Comparison of ENCODE assay signal across 17 cellular contexts in the genomic region with DNA sequence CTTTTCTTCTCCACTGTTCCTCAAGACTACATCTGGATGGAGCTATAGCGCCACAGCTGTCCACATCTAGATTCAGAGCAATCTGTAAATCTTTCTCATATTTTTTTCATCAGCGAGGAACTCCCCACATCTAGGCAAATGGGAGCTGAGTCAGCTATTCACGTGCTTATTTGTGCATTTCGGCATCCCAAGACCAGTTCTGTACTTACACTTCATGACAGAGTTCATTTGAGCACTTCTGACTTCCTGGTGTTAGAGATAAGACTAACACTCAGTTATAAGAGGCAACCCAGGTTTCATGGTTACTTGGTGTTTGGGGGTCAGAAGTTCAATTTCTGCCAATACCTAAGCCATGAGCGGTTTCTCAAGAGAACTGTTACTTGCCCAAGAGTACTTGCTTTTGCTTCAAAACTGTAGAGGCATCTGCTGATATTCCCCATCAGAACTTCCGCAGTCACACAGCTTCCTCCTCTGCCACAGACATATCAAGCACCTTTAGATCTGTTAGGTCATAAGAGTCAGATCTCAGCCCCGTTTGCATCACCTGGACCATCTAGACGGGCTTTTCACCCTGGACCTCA. TPM values are rescaled to one million over a fixed set of nuclear protein-coding genes. Genes with fewer than 3 reads are reported as not detected.
A peak's percentile ranks its signal among the peaks of the same experiment; 100 is the strongest.
DNase-seq lines count a peak whose midpoint lies in the region; ATAC-seq, FAIRE-seq and TF ChIP-seq lines count a peak whose summit lies in the region.
"Had no signal": no experiment of that assay in that cellular context is flagged by ENCODE, and none has a peak within 500 bp of the region (broad histone marks: within the 10 kb centered on the region; RNA-seq: fewer than 3 reads in every experiment).

No MANE protein-coding gene starts in this region.

- H3K27ac ChIP-seq in A549 (no peak overlapping the region), K562 (ENCODE audit: extremely low read depth, low read depth, low read length) (no peak overlapping the region), thyroid gland (no peak overlapping the region)

- H3K36me3 ChIP-seq in K562 (ENCODE audit: control insufficient read depth, insufficient read depth, low read length) (no peaks in the 10 kb centered on the region), thyroid gland (no peaks in the 10 kb centered on the region)

- TF ChIP-seq POLR2A in A549 (IDR thresholded peaks at IDR 0.05; ENCODE audit: low read length) (no peak), K562 (conservative IDR thresholded peaks at IDR 0.05) (no peak), thyroid gland (IDR thresholded peaks at IDR 0.05) (no peak)

- H3K9me1 ChIP-seq in K562 (ENCODE audit: control insufficient read depth, insufficient read depth, low read length): no peaks in the 10 kb centered on the region

- CTCF ChIA-PET in A549 (lab: Yijun Ruan, JAX) (interaction anchor here (1.3 kb wide), 1 partner anchor 25 kb away, joined by 3 read pairs; no protein-coding TSS in a partner anchor), K562 (lab: Yijun Ruan, JAX; ENCODE audit: low intra/inter-chr PET ratio) (no interaction called here)

- no peak for DNase-seq in A549 (ENCODE audit: low read depth in 1 of 2, low spot score in 1 of 2)
- peak; percentile 6 for DNase-seq in MV-4-11 (lab: John Stamatoyannopoulos, UW)
- DNase-seq in K562 (ENCODE audit: extremely low read depth in 1 of 4, low spot score in 3 of 4): peak in 1 of 4 experiments; percentile 50
- peak; percentile 15 for DNase-seq in iris pigment epithelial cell (ENCODE audit: low read depth)
- DNase-seq in thyroid gland: no peak
- no peak for DNase-seq in kidney tubule cell (ENCODE audit: low spot score)
- DNase-seq: AML-193, HCEC 1CT, KBM-7, NCI-H1092, NCI-H748 treated with DMSO at 0.1 percent for 48 hours, Right ventricle myocardium superior had no signal

- H3K4me3 ChIP-seq in A549: no peak overlapping the region
- no peak overlapping the region for H3K4me3 ChIP-seq in K562
- no peak overlapping the region for H3K4me3 ChIP-seq in thyroid gland (replicated peaks in 1 of 3)

- WGBS in A549 (ENCODE audit: missing lambda C conversion rate): 31% methylated on average over 8 of the region's 8 CpGs
- under 1% methylated on average over 8 of the region's 8 CpGs for WGBS in K562 (ENCODE audit: insufficient coverage, low coverage, missing lambda C conversion rate)
- whole genome bisulfite sequencing in thyroid gland, 2 donors: 75 to 76% methylated on average over 8 of the region's 8 CpGs

- H3K27me3 ChIP-seq in K562 (ENCODE audit: control insufficient read depth in 2 of 2, insufficient read depth in 2 of 2, low read length in 2 of 2) (peaks cover 13 to 19% of the 10 kb centered on the region in 2 experiments), thyroid gland (no peaks in the 10 kb centered on the region)

- TF ChIP-seq EP300 in A549 (IDR thresholded peaks at IDR 0.05): no peak
- no peak for TF ChIP-seq EP300 in K562 (IDR thresholded peaks at IDR 0.05; ENCODE audit: low read length)

- no peak for FAIRE-seq in A549 (lab: Jason Lieb, UNC)
- FAIRE-seq in K562 (lab: Jason Lieb, UNC): peak; percentile 23
- FAIRE-seq: G401.6, GM12891, HTR-8/SVneo had no signal

- TF ChIP-seq RAD21 in A549 (conservative IDR thresholded peaks at IDR 0.05 in 1 of 2, IDR thresholded peaks at IDR 0.05 in 1 of 2) (no peak), K562 (CRISPR knock-in tag; conservative IDR thresholded peaks at IDR 0.05 in 1 of 2, IDR thresholded peaks at IDR 0.05 in 1 of 2) (no peak)

- H4K20me1 ChIP-seq in K562 (replicated peaks; ENCODE audit: control insufficient read depth, insufficient read depth, low read length): no peaks in the 10 kb centered on the region

- intact Hi-C loops in K562 (cut with micrococcal nuclease): no loop called here
- intact Hi-C loops in thyroid gland (cut with DNase I): no loop called here

- H3K79me2 ChIP-seq in K562 (ENCODE audit: control insufficient read depth, insufficient read depth, low read length): no peaks in the 10 kb centered on the region

- TF ChIP-seq CTCF in A549 (IDR thresholded peaks at IDR 0.05) (no peak), K562 (IDR thresholded peaks at IDR 0.05 in 2 of 3, conservative IDR thresholded peaks at IDR 0.05 in 1 of 3; ENCODE audit: insufficient read depth in 2 of 3, low read depth in 1 of 3, low read length in 3 of 3) (no peak), thyroid gland (IDR thresholded peaks at IDR 0.05) (no peak)

- no peak overlapping the region for H3K9ac ChIP-seq in K562 (ENCODE audit: insufficient read depth in 1 of 2, low read depth in 2 of 2, low read length in 2 of 2)

- no peaks in the 10 kb centered on the region for H3K4me1 ChIP-seq in A549
- H3K4me1 ChIP-seq in K562 (replicated peaks in 1 of 2; ENCODE audit: control insufficient read depth in 2 of 2, insufficient read depth in 2 of 2, low read length in 2 of 2): no peaks in the 10 kb centered on the region
- no peaks in the 10 kb centered on the region for H3K4me1 ChIP-seq in thyroid gland

- POLR2A ChIA-PET in A549 (lab: Yijun Ruan, JAX) (no interaction called here), K562 (lab: Yijun Ruan, JAX) (interaction anchor here (1.2 kb wide), 1 partner anchor 9 kb away, joined by 4 read pairs; no protein-coding TSS in a partner anchor)

- in situ Hi-C loops in K562 (cut with MboI): no loop called here

- no peak for ATAC-seq in A549
- peak; percentile 68 for ATAC-seq in K562
- ATAC-seq in GM21529 (IDR thresholded peaks at IDR 0.05; ENCODE audit: unreplicated experiment): no peak
- ATAC-seq in HG03135 (IDR thresholded peaks at IDR 0.05; ENCODE audit: unreplicated experiment): no peak

- H3K9me3 ChIP-seq in A549: no peaks in the 10 kb centered on the region
- H3K9me3 ChIP-seq in K562 (replicated peaks; ENCODE audit: control insufficient read depth, insufficient read depth, low read depth, low read length): no peaks in the 10 kb centered on the region
- H3K9me3 ChIP-seq in thyroid gland: no peaks in the 10 kb centered on the region

- H3K4me2 ChIP-seq in A549 (no peak overlapping the region), K562 (ENCODE audit: insufficient read depth, low read length) (no peak overlapping the region)

- H2AFZ ChIP-seq in K562 (ENCODE audit: low read depth, low read length): no peak overlapping the region

- no TSS peak for BruUV-seq in K562 (replicated peaks; lab: Mats Ljungman, UMichigan)

TF ChIP-seq in A549, 52 proteins besides CTCF, POLR2A, EP300 and RAD21 (continues in another document):
- TF ChIP-seq CEBPB (IDR thresholded peaks at IDR 0.05) (no peak), HDAC2 (IDR thresholded peaks at IDR 0.05) (no peak)
- TF ChIP-seq, protein P1, sequence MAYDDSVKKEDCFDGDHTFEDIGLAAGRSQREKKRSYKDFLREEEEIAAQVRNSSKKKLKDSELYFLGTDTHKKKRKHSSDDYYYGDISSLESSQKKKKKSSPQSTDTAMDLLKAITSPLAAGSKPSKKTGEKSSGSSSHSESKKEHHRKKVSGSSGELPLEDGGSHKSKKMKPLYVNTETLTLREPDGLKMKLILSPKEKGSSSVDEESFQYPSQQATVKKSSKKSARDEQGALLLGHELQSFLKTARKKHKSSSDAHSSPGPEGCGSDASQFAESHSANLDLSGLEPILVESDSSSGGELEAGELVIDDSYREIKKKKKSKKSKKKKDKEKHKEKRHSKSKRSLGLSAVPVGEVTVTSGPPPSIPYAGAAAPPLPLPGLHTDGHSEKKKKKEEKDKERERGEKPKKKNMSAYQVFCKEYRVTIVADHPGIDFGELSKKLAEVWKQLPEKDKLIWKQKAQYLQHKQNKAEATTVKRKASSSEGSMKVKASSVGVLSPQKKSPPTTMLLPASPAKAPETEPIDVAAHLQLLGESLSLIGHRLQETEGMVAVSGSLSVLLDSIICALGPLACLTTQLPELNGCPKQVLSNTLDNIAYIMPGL (CRISPR knock-in tag; IDR thresholded peaks at IDR 0.05; ENCODE audit: borderline replicate concordance): no peak

TF ChIP-seq in K562, 482 proteins besides CTCF, POLR2A, EP300 and RAD21 (continues in another document):
- no peak for TF ChIP-seq RBM34 (IDR thresholded peaks at IDR 0.05; ENCODE audit: borderline replicate concordance, insufficient read depth, low read length)
- no peak for TF ChIP-seq ZNF707 (CRISPR knock-in tag; conservative IDR thresholded peaks at IDR 0.05)
- TF ChIP-seq, protein P2, sequence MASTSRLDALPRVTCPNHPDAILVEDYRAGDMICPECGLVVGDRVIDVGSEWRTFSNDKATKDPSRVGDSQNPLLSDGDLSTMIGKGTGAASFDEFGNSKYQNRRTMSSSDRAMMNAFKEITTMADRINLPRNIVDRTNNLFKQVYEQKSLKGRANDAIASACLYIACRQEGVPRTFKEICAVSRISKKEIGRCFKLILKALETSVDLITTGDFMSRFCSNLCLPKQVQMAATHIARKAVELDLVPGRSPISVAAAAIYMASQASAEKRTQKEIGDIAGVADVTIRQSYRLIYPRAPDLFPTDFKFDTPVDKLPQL (IDR thresholded peaks at IDR 0.05; ENCODE audit: extremely low read depth, insufficient read length): no peak
- TF ChIP-seq MAFK (IDR thresholded peaks at IDR 0.05; ENCODE audit: low read length): peak; percentile 72; the same call in 1 of the 2 replicates
- TF ChIP-seq C11orf30 (IDR thresholded peaks at IDR 0.05; ENCODE audit: low read depth): peak; percentile 87

RNA-seq across cellular contexts. Expression of gene DESI2, which starts 24.1 kb away (rescaled TPM):
- polyA plus RNA-seq in A549 (2011; rRNA removed) (48.4 and 57.8 TPM in 2 replicates), A549 (2017; fragmentation: RNase III; extraction: RNeasy Plus Mini Kit Qiagen cat#74134 plus additional on column Dnase treatment) (27.4 to 29.3 TPM (median 28.0 TPM) in 3 replicates), K562 (2011; rRNA removed) (36.6 and 38.4 TPM in 2 replicates), K562 (2014; fragmentation: Illumina TruSeq; extraction: Trizol) (33.6 and 37.8 TPM in 2 replicates), K562 (2014; fragmentation: Nextera tagmentation; extraction: Ambion mirVana) (10 to 100 TPM; 17.4 to 20.4 TPM), K562 (2014; rRNA removed) (26.1 and 26.9 TPM in 2 replicates)
- 12.7 and 15.5 TPM in 2 replicates for polyA plus RNA-seq in A549 (2012; cell fraction: cytosol; rRNA removed)
- polyA plus RNA-seq in A549 (2012; cell fraction: nucleus; rRNA removed): 10.3 and 11.8 TPM in 2 replicates
- polyA minus RNA-seq in A549 (2011; rRNA and poly(A)+ RNA removed): 30.8 and 32.2 TPM in 2 replicates
- 17.0 and 36.5 TPM in 2 replicates for total RNA-seq in K562 (2011; cell fraction: chromatin; rRNA removed; ENCODE audit: low replicate concordance)
- total RNA-seq in K562 (2011; cell fraction: nucleolus; rRNA removed): 17.3 and 26.5 TPM in 2 replicates
- 29.8 and 42.3 TPM in 2 replicates for total RNA-seq in K562 (2011; cell fraction: nucleoplasm; rRNA removed)
- total RNA-seq in K562 (2014; rRNA removed) (40.8 TPM in 2 replicates), K562 (2014; rRNA removed; fragmentation: Illumina TruSeq; extraction: Trizol) (56.9 and 60.6 TPM in 2 replicates), K562 (2015; rRNA removed; fragmentation: Illumina TruSeq; extraction: Trizol) (52.4 and 59.4 TPM in 2 replicates), K562 (2021) (42.3 and 43.9 TPM in 2 replicates), thyroid gland (10 to 100 TPM; 49.5 to 71.2 (median 57.5) TPM)
- polyA plus RNA-seq in K562 (2011; cell fraction: cytosol; rRNA removed): 15.0 and 26.2 TPM in 2 replicates
- 19.6 and 27.0 TPM in 2 replicates for polyA plus RNA-seq in K562 (2011; cell fraction: nucleus; rRNA removed)
- polyA plus RNA-seq in K562 (2012): 21.9 and 29.7 TPM in 2 replicates
- polyA minus RNA-seq in K562 (2011; rRNA and poly(A)+ RNA removed): 55.3 and 64.0 TPM in 2 replicates
- polyA minus RNA-seq in K562 (2011; cell fraction: cytosol; rRNA and poly(A)+ RNA removed): 21.1 and 24.8 TPM in 2 replicates
- 25.3 and 40.5 TPM in 2 replicates for polyA minus RNA-seq in K562 (2011; cell fraction: nucleus; rRNA and poly(A)+ RNA removed)

Comparison
In these comparisons a context has a peak if more than half of its experiments do, and no peak if none do; other contexts are left out.
1. DNase-seq: peak in MV-4-11 (single experiment) and iris pigment epithelial cell (single experiment); none in A549 (0 of 2), thyroid gland (0 of 2) and kidney tubule cell (single experiment).
2. Of the 35 proteins assayed by ChIP-seq in both K562 and A549: peak only in K562: BHLHE40; only in A549: none; in both: MAFK; in neither: 33.